In genomic region chr12:26884765-26885576, GRCh38 we compare ENCODE assay signal across 8 cellular contexts. TPM values are rescaled to one million over a fixed set of nuclear protein-coding genes. Genes with fewer than 3 reads are reported as not detected.
DNase-seq lines count a peak whose midpoint lies in the region; ATAC-seq lines count a peak whose summit lies in the region.

No MANE protein-coding gene starts in this region.

- no peaks in the 10 kb centered on the region for H3K27me3 ChIP-seq in effector memory CD4-positive, alpha-beta T cell (replicated peaks; ENCODE audit: control insufficient read depth, insufficient read depth, low read length, poor library complexity, severe bottlenecking)

- no peaks in the 10 kb centered on the region for H3K9me3 ChIP-seq in effector memory CD4-positive, alpha-beta T cell (ENCODE audit: control insufficient read depth, low read length)

- peak overlapping the region; percentile 46 for H3K4me3 Mint-ChIP-seq in activated CD8-positive, alpha-beta T cell treated with anti-CD3 and anti-CD28 coated beads, Interleukin-2, amount 10 ng/mL, durations not matched to agents 7 days and 5 days
- peak overlapping the region; percentile 40 for H3K4me3 Mint-ChIP-seq in memory B cell

- H3K36me3 Mint-ChIP-seq in activated CD8-positive, alpha-beta T cell treated with anti-CD3 and anti-CD28 coated beads, Interleukin-2, amount 10 ng/mL, durations not matched to agents 7 days and 5 days (ENCODE audit: low read depth), result no peaks in the 10 kb centered on the region
- peaks cover 7% of the 10 kb centered on the region for H3K36me3 Mint-ChIP-seq in memory B cell

- no peak overlapping the region for H3K27ac ChIP-seq in effector memory CD4-positive, alpha-beta T cell (ENCODE audit: insufficient read depth, low read length, poor library complexity, severe bottlenecking)

- POLR2A ChIA-PET in activated CD8-positive, alpha-beta T cell treated with anti-CD3 and anti-CD28 coated beads, Interleukin-2, amount 10 ng/mL, durations not matched to agents 7 days and 5 days (lab: Charles Lee), result interaction anchor here (1.2 kb wide), 1 partner anchor 87 kb away, joined by 3 read pairs; no protein-coding TSS in a partner anchor

- H3K27ac Mint-ChIP-seq in activated CD8-positive, alpha-beta T cell treated with anti-CD3 and anti-CD28 coated beads, Interleukin-2, amount 10 ng/mL, durations not matched to agents 7 days and 5 days, result peak overlapping the region; percentile 23
- peak overlapping the region; percentile 14 for H3K27ac Mint-ChIP-seq in memory B cell

- H3K9me3 Mint-ChIP-seq in activated CD8-positive, alpha-beta T cell treated with anti-CD3 and anti-CD28 coated beads, Interleukin-2, amount 10 ng/mL, durations not matched to agents 7 days and 5 days (ENCODE audit: insufficient read depth), result no peaks in the 10 kb centered on the region
- H3K9me3 Mint-ChIP-seq in memory B cell, result peaks cover 10% of the 10 kb centered on the region

- H3K27me3 Mint-ChIP-seq in activated CD8-positive, alpha-beta T cell treated with anti-CD3 and anti-CD28 coated beads, Interleukin-2, amount 10 ng/mL, durations not matched to agents 7 days and 5 days (ENCODE audit: low read depth), result peaks cover 5% of the 10 kb centered on the region
- H3K27me3 Mint-ChIP-seq in memory B cell, result peaks cover 2% of the 10 kb centered on the region

- peak overlapping the region; percentile 42 for H3K4me3 ChIP-seq in effector memory CD4-positive, alpha-beta T cell (ENCODE audit: insufficient read depth, low read depth, low read length, poor library complexity, severe bottlenecking)

- DNase-seq in CD1c-positive myeloid dendritic cell (ENCODE audit: extremely low spot score) (peak; percentile 91), HS-5 (ENCODE audit: low read depth) (peak; percentile 40), NK-92 (lab: John Stamatoyannopoulos, UW; ENCODE audit: unreplicated experiment) (peak; percentile 24), memory B cell (ENCODE audit: low spot score in 2 of 2) (peak; percentile 83 to 93)
- DNase-seq in activated CD8-positive, alpha-beta T cell treated with anti-CD3 and anti-CD28 coated beads, Interleukin-2, amount 10 ng/mL, durations not matched to agents 7 days and 5 days, result peak; percentile 91
- DNase-seq in effector memory CD4-positive, alpha-beta T cell, result peak; percentile 56 to 68 (median 60)
- peak; percentile 47 to 71 for DNase-seq in stimulated activated CD8-positive, alpha-beta memory T cell treated with anti-CD3 and anti-CD28 coated beads, Interleukin-15, amount 100 ng/mL, for 4 hours (ENCODE audit: low read depth in 2 of 2)

- peaks cover 10% of the 10 kb centered on the region for H3K4me1 Mint-ChIP-seq in activated CD8-positive, alpha-beta T cell treated with anti-CD3 and anti-CD28 coated beads, Interleukin-2, amount 10 ng/mL, durations not matched to agents 7 days and 5 days (ENCODE audit: low read depth)
- peaks cover 10% of the 10 kb centered on the region for H3K4me1 Mint-ChIP-seq in memory B cell

- H3K4me1 ChIP-seq in effector memory CD4-positive, alpha-beta T cell (ENCODE audit: control insufficient read depth, insufficient read depth, low read length, poor library complexity, severe bottlenecking), result peaks cover 3% of the 10 kb centered on the region

- CTCF ChIA-PET in activated CD8-positive, alpha-beta T cell treated with anti-CD3 and anti-CD28 coated beads, Interleukin-2, amount 10 ng/mL, durations not matched to agents 7 days and 5 days (lab: Charles Lee), result interaction anchor here (0.5 to 3.7 kb wide), 59 partner anchors 9 to 791 kb away, joined by 3 to 50 read pairs (median 5); partner anchors contain the start of gene ITPR2

- H3K36me3 ChIP-seq in effector memory CD4-positive, alpha-beta T cell (ENCODE audit: control insufficient read depth, insufficient read depth, low read length), result no peaks in the 10 kb centered on the region

- peak; percentile 91 for ATAC-seq in GM19395 (IDR thresholded peaks at IDR 0.05; ENCODE audit: unreplicated experiment)
- ATAC-seq in activated CD8-positive, alpha-beta T cell treated with anti-CD3 and anti-CD28 coated beads, Interleukin-2, amount 10 ng/mL, durations not matched to agents 7 days and 5 days, result peak; percentile 96
- ATAC-seq in memory B cell (ENCODE audit: low read depth), result peak; percentile 97

RNA-seq across cellular contexts. Expression of gene ITPR2, which starts 52.0 kb away (rescaled TPM):
- total RNA-seq in activated CD8-positive, alpha-beta T cell treated with anti-CD3 and anti-CD28 coated beads, Interleukin-2, amount 10 ng/mL, durations not matched to agents 7 days and 5 days, result 10 to 100 TPM; 33.5 to 34.6 TPM

RNA-seq across cellular contexts. Expression of gene INTS13, which starts 52.8 kb away (rescaled TPM):
- 10 to 100 TPM; 52.8 to 58.3 TPM for total RNA-seq in activated CD8-positive, alpha-beta T cell treated with anti-CD3 and anti-CD28 coated beads, Interleukin-2, amount 10 ng/mL, durations not matched to agents 7 days and 5 days

RNA-seq across cellular contexts. Expression of gene FGFR1OP2, which starts 53.3 kb away (rescaled TPM):
- total RNA-seq in activated CD8-positive, alpha-beta T cell treated with anti-CD3 and anti-CD28 coated beads, Interleukin-2, amount 10 ng/mL, durations not matched to agents 7 days and 5 days, result 10 to 100 TPM; 87.4 to 96.6 TPM

Comparison
In these comparisons a context has a peak if more than half of its experiments do, and no peak if none do; other contexts are left out.
1. DNase-seq: peak in every context shown above with its lines; median percentile 91 in CD1c-positive myeloid dendritic cell; 91 in activated CD8-positive, alpha-beta T cell treated with anti-CD3 and anti-CD28 coated beads, Interleukin-2, amount 10 ng/mL, durations not matched to agents 7 days and 5 days; 88 in memory B cell; 60 in effector memory CD4-positive, alpha-beta T cell; 59 in stimulated activated CD8-positive, alpha-beta memory T cell treated with anti-CD3 and anti-CD28 coated beads, Interleukin-15, amount 100 ng/mL, for 4 hours; 40 in HS-5; 24 in NK-92.